ENCODE assay signal across 8 cellular contexts in genomic region chr11:115501895-115502589, GRCh38. TPM values are rescaled to one million over a fixed set of nuclear protein-coding genes. Genes with fewer than 3 reads are reported as not detected.
DNase-seq lines count a peak whose midpoint lies in the region; ATAC-seq, FAIRE-seq and TF ChIP-seq lines count a peak whose summit lies in the region.

No MANE protein-coding gene starts in this region.

- no peak for TF ChIP-seq POLR2A in GM12891 (IDR thresholded peaks at IDR 0.05; ENCODE audit: low read depth, low read length)

- H3K36me3 ChIP-seq in urinary bladder (ENCODE audit: insufficient read depth): no peaks in the 10 kb centered on the region

- no peak overlapping the region for H3K27ac ChIP-seq in urinary bladder (ENCODE audit: low read depth)

- CTCF ChIA-PET in AG04449 (lab: Yijun Ruan, JAX): interaction anchor here (0.9 to 3.2 kb wide), 17 partner anchors 9 to 259 kb away, joined by 3 to 46 read pairs (median 4); no protein-coding TSS in a partner anchor

- DNase-seq in AG04449 (ENCODE audit: low read depth, low spot score): no peak
- no peak for DNase-seq in GM12891 (ENCODE audit: insufficient read length, low spot score)
- peak; percentile 6 for DNase-seq in SK-MEL-5 (ENCODE audit: low read depth, low spot score)
- peak; percentile 53 for DNase-seq in kidney tubule cell (ENCODE audit: low spot score)
- no peak for DNase-seq in COLO829 (ENCODE audit: low spot score)
- DNase-seq in NK-92 treated with Interleukin-12 subunit alpha and Interleukin-12 subunit beta, amount 100 ng/mL, for 24 hours (lab: John Stamatoyannopoulos, UW): no peak

- H3K4me3 ChIP-seq in AG04449 (ENCODE audit: low read depth, low read length) (peak overlapping the region; percentile 78), urinary bladder (ENCODE audit: low read depth, low read length) (peak overlapping the region; percentile 57)

- POLR2A ChIA-PET in AG04449 (lab: Yijun Ruan, JAX): no interaction called here

- peak; percentile 76 for FAIRE-seq in GM12891 (lab: Jason Lieb, UNC)

- WGBS in urinary bladder: 11% methylated on average over 22 of the region's 22 CpGs

- in situ Hi-C loops in SK-MEL-5 (cut with HindIII; ENCODE audit: low pct_unique_long_range_greater_than_20kb, low sequenced_read_pairs): no loop called here

- no peak for TF ChIP-seq CTCF in AG04449 (IDR thresholded peaks at IDR 0.05; ENCODE audit: insufficient read depth, low read length, missing control alignments)

- H3K4me1 ChIP-seq in urinary bladder (ENCODE audit: insufficient read depth): no peaks in the 10 kb centered on the region

- no peak for ATAC-seq in HG02678 (IDR thresholded peaks at IDR 0.05; ENCODE audit: unreplicated experiment)

TF ChIP-seq in GM12891, 5 proteins besides CTCF, POLR2A, EP300 and RAD21:
- peak; percentile 33; the same call in 1 of the 2 replicates for TF ChIP-seq SPI1 (IDR thresholded peaks at IDR 0.05; ENCODE audit: low read depth, low read length)
- no peak for TF ChIP-seq POLR2AphosphoS5 (IDR thresholded peaks at IDR 0.05; ENCODE audit: low read depth, low read length)
- no peak for TF ChIP-seq TAF1 (IDR thresholded peaks at IDR 0.05; ENCODE audit: low read depth, low read length)
- TF ChIP-seq POU2F2 (IDR thresholded peaks at IDR 0.05; ENCODE audit: low read depth, low read length): 0 out of 2 replicates have a peak, but pooled peaks have one; percentile 25
- peak; percentile 55 for TF ChIP-seq PAX5 (IDR thresholded peaks at IDR 0.05; ENCODE audit: insufficient read depth, low read length, severe bottlenecking)

RNA-seq across cellular contexts. Expression of gene CADM1, which starts 2.2 kb away (rescaled TPM):
- 19.9 TPM for polyA plus RNA-seq in GM12891 (2012; ENCODE audit: low read depth, missing spikeins)
- 56.3 and 62.4 TPM in 2 replicates for total RNA-seq in SK-MEL-5 (2014; rRNA removed; shearing (Covaris generic))
- 53.2 and 81.0 TPM in 2 replicates for polyA plus RNA-seq in SK-MEL-5 (2015; cell fraction: cytosol; rRNA removed)
- polyA plus RNA-seq in SK-MEL-5 (2015; cell fraction: nucleus; rRNA removed): 20.9 and 23.9 TPM in 2 replicates
- total RNA-seq in urinary bladder: 76.0 TPM
- polyA plus RNA-seq in urinary bladder: 14.9 TPM

Comparison
In these comparisons a context has a peak if more than half of its experiments do, and no peak if none do; other contexts are left out.
1. DNase-seq: peak in SK-MEL-5 (single experiment) and kidney tubule cell (single experiment); none in AG04449 (single experiment), GM12891 (single experiment), COLO829 (single experiment) and NK-92 treated with Interleukin-12 subunit alpha and Interleukin-12 subunit beta, amount 100 ng/mL, for 24 hours (single experiment).